ENCODE assay signal across 10 cellular contexts in the genomic region with DNA sequence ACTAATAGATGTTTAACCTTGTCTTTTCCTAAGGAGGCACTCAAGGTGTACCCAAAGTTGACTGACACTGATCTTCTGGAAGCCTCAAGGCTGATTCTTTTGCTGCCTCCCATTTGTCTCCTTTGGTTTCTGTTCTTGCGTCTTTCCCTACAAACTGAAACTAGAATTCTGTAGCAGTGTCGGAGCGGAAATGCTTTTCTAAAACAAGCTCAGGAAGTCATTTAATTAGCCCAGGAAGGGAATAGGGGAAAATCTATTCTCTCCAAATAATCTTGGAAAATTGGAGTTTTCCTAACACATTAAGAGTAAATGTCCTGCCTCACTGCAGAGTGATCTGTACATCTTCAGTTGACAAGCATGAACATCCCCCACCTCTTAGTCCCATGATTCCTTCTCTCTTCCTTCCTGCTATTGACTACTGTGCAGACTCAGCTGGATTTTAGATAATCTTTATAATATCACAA.
DNase-seq lines count a peak whose midpoint lies in the region; ATAC-seq and TF ChIP-seq lines count a peak whose summit lies in the region.
"Had no signal": no experiment of that assay in that cellular context is flagged by ENCODE, and none has a peak within 500 bp of the region (broad histone marks: within the 10 kb centered on the region; RNA-seq: fewer than 3 reads in every experiment).

No MANE protein-coding gene starts in this region.

- H3K9ac ChIP-seq in skeletal muscle tissue (ENCODE audit: low read depth in 1 of 3, low read length in 3 of 3): no peak overlapping the region

- H3K36me3 Mint-ChIP-seq in activated CD4-positive, alpha-beta memory T cell treated with anti-CD3 and anti-CD28 coated beads, Interleukin-2, amount 10 ng/mL, durations not matched to agents 7 days and 5 days (ENCODE audit: low read depth): peaks cover 7% of the 10 kb centered on the region

- no peaks in the 10 kb centered on the region for H3K9me3 ChIP-seq in skeletal muscle tissue (ENCODE audit: control insufficient read depth in 3 of 3, low read length in 3 of 3)
- H3K9me3 ChIP-seq: thoracic aorta had no signal

- H3K36me3 ChIP-seq in skeletal muscle tissue (ENCODE audit: control insufficient read depth in 3 of 3, insufficient read depth in 3 of 3, low read length in 3 of 3): peaks cover 0 to 7% (median 3%) of the 10 kb centered on the region in 3 donors

- no peak for DNase-seq in activated CD4-positive, alpha-beta memory T cell treated with anti-CD3 and anti-CD28 coated beads, Interleukin-2, amount 10 ng/mL, durations not matched to agents 7 days and 5 days
- DNase-seq in glomerular endothelial cell (ENCODE audit: extremely low read depth, low read depth, low spot score) (peak; percentile 58), NCI-H1694 treated with DMSO at 0.1 percent for 48 hours (lab: John Stamatoyannopoulos, UW) (no peak), HPDE6-E6E7 (ENCODE audit: extremely low spot score) (no peak), sciatic nerve (ENCODE audit: low spot score) (no peak)
- DNase-seq: activated gamma-delta T cell, NCI-H1436 treated with DMSO at 0.1 percent for 48 hours had no signal

- ATAC-seq in sciatic nerve: no peak

- H3K4me1 Mint-ChIP-seq in activated CD4-positive, alpha-beta memory T cell treated with anti-CD3 and anti-CD28 coated beads, Interleukin-2, amount 10 ng/mL, durations not matched to agents 7 days and 5 days: peaks cover 75% of the 10 kb centered on the region

- H3K4me3 ChIP-seq in GM12875 (ENCODE audit: low read depth, low read length): peak overlapping the region; percentile 8
- peak overlapping the region in 2 of 3 donors; percentile 2 to 41 for H3K4me3 ChIP-seq in skeletal muscle tissue (ENCODE audit: low read length in 3 of 3)
- H3K4me3 ChIP-seq: thoracic aorta had no signal

- H3K9me3 Mint-ChIP-seq in activated CD4-positive, alpha-beta memory T cell treated with anti-CD3 and anti-CD28 coated beads, Interleukin-2, amount 10 ng/mL, durations not matched to agents 7 days and 5 days: no peaks in the 10 kb centered on the region

- H3K27me3 Mint-ChIP-seq in activated CD4-positive, alpha-beta memory T cell treated with anti-CD3 and anti-CD28 coated beads, Interleukin-2, amount 10 ng/mL, durations not matched to agents 7 days and 5 days: no peaks in the 10 kb centered on the region

- peaks cover 6 to 27% (median 11%) of the 10 kb centered on the region in 3 donors for H3K4me1 ChIP-seq in skeletal muscle tissue (ENCODE audit: control insufficient read depth in 3 of 3, insufficient read depth in 3 of 3, low read length in 3 of 3)

- H3K27ac ChIP-seq in skeletal muscle tissue (ENCODE audit: low read depth, low read length): peak overlapping the region; percentile 52
- H3K27ac ChIP-seq: thoracic aorta had no signal

- POLR2A ChIA-PET in activated CD4-positive, alpha-beta memory T cell treated with anti-CD3 and anti-CD28 coated beads, Interleukin-2, amount 10 ng/mL, durations not matched to agents 7 days and 5 days (lab: Charles Lee): interaction anchor here (1.0 to 1.5 kb wide), 2 partner anchors 8 to 190 kb away, joined by 3 read pairs; no protein-coding TSS in a partner anchor

- peak overlapping the region; percentile 48 for H3K27ac Mint-ChIP-seq in activated CD4-positive, alpha-beta memory T cell treated with anti-CD3 and anti-CD28 coated beads, Interleukin-2, amount 10 ng/mL, durations not matched to agents 7 days and 5 days

- H3K4me3 Mint-ChIP-seq in activated CD4-positive, alpha-beta memory T cell treated with anti-CD3 and anti-CD28 coated beads, Interleukin-2, amount 10 ng/mL, durations not matched to agents 7 days and 5 days: peak overlapping the region; percentile 6

- no peak for TF ChIP-seq CTCF in GM12875 (IDR thresholded peaks at IDR 0.05; ENCODE audit: borderline replicate concordance, insufficient read depth, low read depth, low read length)

- CTCF ChIA-PET in activated CD4-positive, alpha-beta memory T cell treated with anti-CD3 and anti-CD28 coated beads, Interleukin-2, amount 10 ng/mL, durations not matched to agents 7 days and 5 days (lab: Charles Lee): interaction anchor here (1.2 kb wide), 1 partner anchor 604 kb away, joined by 3 read pairs; no protein-coding TSS in a partner anchor

- intact Hi-C loops in sciatic nerve (cut with DNase I): no loop called here

- no peaks in the 10 kb centered on the region for H3K27me3 ChIP-seq in skeletal muscle tissue (ENCODE audit: control insufficient read depth in 3 of 3, insufficient read depth in 3 of 3, low read length in 3 of 3)
